In the genomic region with DNA sequence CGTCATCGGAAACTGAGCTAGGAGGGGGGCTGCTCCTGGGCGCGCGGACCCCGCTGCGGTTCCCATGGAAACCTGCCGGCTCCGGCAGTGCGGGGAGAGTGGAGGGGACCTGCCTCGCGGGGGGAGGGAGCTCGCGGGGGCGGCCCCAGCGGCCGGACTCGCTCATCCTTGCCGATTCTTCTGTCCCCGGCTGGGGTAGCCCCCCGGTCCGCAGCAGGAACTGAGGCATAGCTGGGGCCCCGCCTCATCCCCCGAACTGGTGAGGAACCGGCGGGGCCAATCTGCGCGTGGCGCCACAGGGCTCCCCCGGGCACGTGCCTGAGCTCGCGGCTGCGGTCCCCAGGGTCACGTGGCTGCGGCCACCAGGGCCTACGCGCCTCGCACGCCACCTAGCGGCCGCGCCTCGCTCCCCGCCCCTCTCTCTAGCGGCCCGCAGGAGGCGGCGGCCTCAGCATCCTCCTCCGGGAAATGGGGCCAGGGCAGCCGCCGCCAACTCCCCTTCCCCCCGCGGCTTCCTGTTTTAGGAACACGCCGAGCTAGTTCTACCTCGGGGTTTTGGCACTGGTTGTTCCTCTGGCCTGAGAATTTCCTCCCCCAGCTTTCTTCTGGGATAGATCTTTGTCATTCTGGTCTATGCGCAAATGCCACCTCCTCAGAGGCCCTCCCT, we compare ENCODE assay signal across 1 cellular context.
A peak's percentile ranks its signal among the peaks of the same experiment; 100 is the strongest.
TF ChIP-seq lines count a peak whose summit lies in the region.

No MANE protein-coding gene starts in this region.

TF ChIP-seq in K562, 482 proteins besides CTCF, POLR2A, EP300 and RAD21 (continued from another document):
- peak; percentile 99 for TF ChIP-seq ZNF511 (CRISPR knock-in tag; IDR thresholded peaks at IDR 0.05)
- TF ChIP-seq, protein P1, sequence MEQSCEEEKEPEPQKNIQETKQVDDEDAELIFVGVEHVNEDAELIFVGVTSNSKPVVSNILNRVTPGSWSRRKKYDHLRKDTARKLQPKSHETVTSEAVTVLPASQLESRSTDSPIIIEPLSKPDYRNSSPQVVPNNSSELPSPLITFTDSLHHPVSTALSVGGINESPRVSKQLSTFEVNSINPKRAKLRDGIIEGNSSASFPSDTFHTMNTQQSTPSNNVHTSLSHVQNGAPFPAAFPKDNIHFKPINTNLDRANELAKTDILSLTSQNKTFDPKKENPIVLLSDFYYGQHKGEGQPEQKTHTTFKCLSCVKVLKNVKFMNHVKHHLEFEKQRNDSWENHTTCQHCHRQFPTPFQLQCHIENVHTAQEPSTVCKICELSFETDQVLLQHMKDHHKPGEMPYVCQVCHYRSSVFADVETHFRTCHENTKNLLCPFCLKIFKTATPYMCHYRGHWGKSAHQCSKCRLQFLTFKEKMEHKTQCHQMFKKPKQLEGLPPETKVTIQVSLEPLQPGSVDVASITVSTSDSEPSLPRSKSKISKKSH (CRISPR knock-in tag; IDR thresholded peaks at IDR 0.05): no peak
- TF ChIP-seq SRF (CRISPR knock-in tag; IDR thresholded peaks at IDR 0.05): no peak
- TF ChIP-seq ZNF121 (CRISPR knock-in tag; conservative IDR thresholded peaks at IDR 0.05): peak; percentile 68
